Comparison of ENCODE assay signal across 8 cellular contexts in genomic region chr3:99637381-99638111, GRCh38. TPM values are rescaled to one million over a fixed set of nuclear protein-coding genes. Genes with fewer than 3 reads are reported as not detected.
DNase-seq lines count a peak whose midpoint lies in the region; ATAC-seq and TF ChIP-seq lines count a peak whose summit lies in the region.

No MANE protein-coding gene starts in this region.

- CTCF ChIA-PET in AG04450 (lab: Charles Lee) (interaction anchor here (0.6 to 3.5 kb wide), 12 partner anchors 8 to 688 kb away, joined by 3 to 13 read pairs (median 4); no protein-coding TSS in a partner anchor), IMR-90 (lab: Yijun Ruan, JAX) (interaction anchor here (0.6 to 1.6 kb wide), 7 partner anchors 51 to 655 kb away, joined by 3 to 4 read pairs (median 4); no protein-coding TSS in a partner anchor)

- H3K4me3 ChIP-seq in AG04450 (ENCODE audit: low read depth, low read length), result peak overlapping the region; percentile 89
- H3K4me3 ChIP-seq in IMR-90 (ENCODE audit: insufficient read depth, low read depth, low read length), result peak overlapping the region; percentile 62
- peak overlapping the region; percentile 16 to 36 for H3K4me3 ChIP-seq in duodenal mucosa (ENCODE audit: low read depth in 1 of 2, low read length in 2 of 2)
- peak overlapping the region; percentile 46 for H3K4me3 ChIP-seq in mesendoderm (ENCODE audit: low read length)
- H3K4me3 ChIP-seq in aorta (ENCODE audit: low read length in 2 of 2), result peak overlapping the region; percentile 87 to 91

- H3K18ac ChIP-seq in IMR-90 (ENCODE audit: low read depth, low read length) (peak overlapping the region; percentile 95), mesendoderm (ENCODE audit: low read length) (no peak overlapping the region)

- peaks cover 15 to 35% of the 10 kb centered on the region in 2 experiments for H3K79me1 ChIP-seq in IMR-90 (ENCODE audit: low read depth in 1 of 2, low read length in 2 of 2)
- H3K79me1 ChIP-seq in mesendoderm (ENCODE audit: low read length), result no peaks in the 10 kb centered on the region

- H2AFZ ChIP-seq in IMR-90 (replicated peaks; ENCODE audit: low read length, poor library complexity), result peak overlapping the region; percentile 79

- peak overlapping the region; percentile 91 for H3K9ac ChIP-seq in IMR-90 (ENCODE audit: low read depth, low read length)
- H3K9ac ChIP-seq in duodenal mucosa (ENCODE audit: low read depth in 1 of 2, low read length in 2 of 2), result no peak overlapping the region
- peak overlapping the region; percentile 23 for H3K9ac ChIP-seq in mesendoderm (ENCODE audit: low read length)

- H3K14ac ChIP-seq in IMR-90 (replicated peaks; ENCODE audit: low read depth, low read length), result peak overlapping the region; percentile 99

- H3K4ac ChIP-seq in IMR-90 (ENCODE audit: low read depth, low read length) (peak overlapping the region; percentile 98), mesendoderm (ENCODE audit: low read depth, low read length) (no peak overlapping the region)

- H4K91ac ChIP-seq in IMR-90 (ENCODE audit: insufficient read depth, low read depth, low read length), result peak overlapping the region; percentile 88

- in situ Hi-C loops in IMR-90 (cut with MboI; ENCODE audit: low sequenced_read_pairs), result no loop called here
- in situ Hi-C loops in G401 (cut with HindIII; ENCODE audit: low sequenced_read_pairs), result no loop called here

- DNase-seq in AG04450 (ENCODE audit: low read depth, low spot score) (peak; percentile 67), IMR-90 (peak; percentile 90), mesendoderm (peak; percentile 56), aorta (peak in 1 of 2 donors; percentile 79), GF-D8 (lab: John Stamatoyannopoulos, UW) (no peak), G401 (ENCODE audit: low spot score) (no peak)
- DNase-seq in stimulated activated CD4-positive, alpha-beta T cell treated with anti-CD3 and anti-CD28 coated beads, Interleukin-1b, Interleukin-23, amount 100 ng/mL, for 48 hours, result no peak

- POLR2A ChIA-PET in AG04450 (lab: Yijun Ruan, JAX), result interaction anchor here (0.6 to 2.9 kb wide), 13 partner anchors 9 to 264 kb away, joined by 3 to 9 read pairs (median 5); no protein-coding TSS in a partner anchor
- POLR2A ChIA-PET in IMR-90 (lab: Charles Lee; ENCODE audit: unreplicated experiment), result interaction anchor here (0.5 to 1.4 kb wide), 8 partner anchors 10 to 1876 kb away, joined by 3 to 6 read pairs (median 3); partner anchors contain the start of gene TBC1D23

- dilution Hi-C loops in IMR-90 (cut with HindIII; ENCODE audit: low sequenced_read_pairs, unreplicated experiment), result no loop called here

- peak overlapping the region; percentile 99 for H3K23ac ChIP-seq in IMR-90 (ENCODE audit: low read depth, low read length)
- no peak overlapping the region for H3K23ac ChIP-seq in mesendoderm (ENCODE audit: low read length)

- H3K9me1 ChIP-seq in IMR-90 (ENCODE audit: insufficient read depth, low read length), result peaks cover 3% of the 10 kb centered on the region

- peak overlapping the region; percentile 98 for H2BK5ac ChIP-seq in IMR-90 (ENCODE audit: low read depth, low read length, poor library complexity, severe bottlenecking)
- H2BK5ac ChIP-seq in mesendoderm (ENCODE audit: low read length), result no peak overlapping the region

- no peaks in the 10 kb centered on the region for H3K27me3 ChIP-seq in AG04450 (ENCODE audit: control insufficient read depth, insufficient read depth, low read length)
- no peaks in the 10 kb centered on the region for H3K27me3 ChIP-seq in IMR-90 (ENCODE audit: control insufficient read depth, insufficient read depth, low read length)
- peaks cover 12 to 33% of the 10 kb centered on the region in 2 donors for H3K27me3 ChIP-seq in duodenal mucosa (ENCODE audit: control insufficient read depth in 1 of 2, insufficient read depth in 2 of 2, low read length in 2 of 2)
- no peaks in the 10 kb centered on the region for H3K27me3 ChIP-seq in mesendoderm (ENCODE audit: insufficient read depth, low read length, poor library complexity)
- no peaks in the 10 kb centered on the region for H3K27me3 ChIP-seq in aorta (ENCODE audit: control insufficient read depth in 1 of 2, insufficient read depth in 2 of 2, low read length in 1 of 2)

- no TSS peak for BruUV-seq in IMR-90 (replicated peaks; lab: Mats Ljungman, UMichigan)

- peak overlapping the region; percentile 29 for H4K5ac ChIP-seq in IMR-90 (ENCODE audit: low read depth, low read length)
- no peak overlapping the region for H4K5ac ChIP-seq in mesendoderm (ENCODE audit: low read length)

- peak overlapping the region; percentile 93 for H2BK15ac ChIP-seq in IMR-90 (ENCODE audit: low read depth, low read length)
- no peak overlapping the region for H2BK15ac ChIP-seq in mesendoderm (replicated peaks; ENCODE audit: low read depth)

- H4K8ac ChIP-seq in IMR-90 (ENCODE audit: low read depth in 2 of 2, low read length in 2 of 2), result peak overlapping the region; percentile 92 to 97
- no peak overlapping the region for H4K8ac ChIP-seq in mesendoderm (ENCODE audit: low read depth, low read length)

- no peaks in the 10 kb centered on the region for H3K36me3 ChIP-seq in IMR-90 (ENCODE audit: control insufficient read depth, insufficient read depth, low read length)
- H3K36me3 ChIP-seq in duodenal mucosa (ENCODE audit: control insufficient read depth in 1 of 2, insufficient read depth in 2 of 2, low read length in 2 of 2), result no peaks in the 10 kb centered on the region
- H3K36me3 ChIP-seq in mesendoderm (ENCODE audit: control insufficient read depth, insufficient read depth, low read length), result no peaks in the 10 kb centered on the region
- peaks cover 0 to 2% of the 10 kb centered on the region in 2 donors for H3K36me3 ChIP-seq in aorta (ENCODE audit: control insufficient read depth in 1 of 2, insufficient read depth in 2 of 2, low read length in 1 of 2)

- no peak for TF ChIP-seq RAD21 in IMR-90 (IDR thresholded peaks at IDR 0.05; ENCODE audit: low read length)

- H3K56ac ChIP-seq in IMR-90 (ENCODE audit: extremely low read depth, insufficient read depth, low read length) (peak overlapping the region; percentile 99), mesendoderm (ENCODE audit: low read length) (peak overlapping the region; percentile 56)

- 0% methylated on average over 1 of the region's 22 CpGs; no CpG with 5 or more reads in 1 of the 2 experiments for WGBS in IMR-90 (ENCODE audit: extremely low coverage in 2 of 2, insufficient read length in 1 of 2), 2 experiments
- no CpG with 5 or more reads among the region's 22 CpGs for WGBS in mesendoderm (ENCODE audit: extremely low coverage, insufficient coverage, low lambda C conversion rate)
- WGBS in aorta, 2 donors, result 0 to 1% methylated on average over 22 of the region's 22 CpGs

- H3K9me3 ChIP-seq in AG04450 (ENCODE audit: control insufficient read depth, insufficient read depth, low read length) (no peaks in the 10 kb centered on the region; the same call in 1 of the 2 replicates), IMR-90 (ENCODE audit: control insufficient read depth, insufficient read depth, low read length) (no peaks in the 10 kb centered on the region), duodenal mucosa (ENCODE audit: control insufficient read depth in 1 of 2, low read length in 2 of 2) (no peaks in the 10 kb centered on the region), aorta (ENCODE audit: control insufficient read depth, low read length) (no peaks in the 10 kb centered on the region)

- TF ChIP-seq POLR2A in IMR-90 (IDR thresholded peaks at IDR 0.05; ENCODE audit: low read depth, low read length), result peak; percentile 69

- TF ChIP-seq CTCF in AG04450 (IDR thresholded peaks at IDR 0.05; ENCODE audit: low read depth, low read length), result no peak
- TF ChIP-seq CTCF in IMR-90 (conservative IDR thresholded peaks at IDR 0.05; ENCODE audit: low read depth, low read length), result no peak

- H4K20me1 ChIP-seq in IMR-90 (ENCODE audit: insufficient read depth, low read length), result peaks cover 4% of the 10 kb centered on the region; the same call in 1 of the 2 replicates

- ATAC-seq in IMR-90 (ENCODE audit: low read depth) (peak; percentile 63), aorta (ENCODE audit: low FRiP score) (peak; percentile 45)

- H2AK5ac ChIP-seq in IMR-90 (ENCODE audit: low read depth, low read length), result peak overlapping the region; percentile 77
- H2AK5ac ChIP-seq in mesendoderm (ENCODE audit: low read length), result no peak overlapping the region

- H3K79me2 ChIP-seq in mesendoderm (ENCODE audit: control insufficient read depth, insufficient read depth, low read length), result no peaks in the 10 kb centered on the region

- peak overlapping the region; percentile 96 for H3K27ac ChIP-seq in AG04450 (ENCODE audit: low read depth, low read length)
- H3K27ac ChIP-seq in IMR-90 (ENCODE audit: insufficient read depth, low read length), result peak overlapping the region; percentile 97
- no peak overlapping the region for H3K27ac ChIP-seq in duodenal mucosa (ENCODE audit: low read depth, low read length)
- peak overlapping the region; percentile 47 for H3K27ac ChIP-seq in mesendoderm (ENCODE audit: low read depth, low read length)
- peak overlapping the region; percentile 64 to 89 for H3K27ac ChIP-seq in aorta (ENCODE audit: low read depth in 1 of 2, low read length in 2 of 2)

- H2BK120ac ChIP-seq in IMR-90 (ENCODE audit: low read depth, low read length) (peak overlapping the region; percentile 96), mesendoderm (ENCODE audit: low read depth, low read length) (no peak overlapping the region)

- peak overlapping the region; percentile 94 for H2AK9ac ChIP-seq in IMR-90 (replicated peaks; ENCODE audit: low read depth, low read length, poor library complexity)

- H2BK20ac ChIP-seq in IMR-90 (ENCODE audit: low read depth, low read length), result peak overlapping the region; percentile 95

- peaks cover 7% of the 10 kb centered on the region; the same call in 1 of the 2 replicates for H3K4me1 ChIP-seq in IMR-90 (ENCODE audit: control insufficient read depth, insufficient read depth, low read length)
- peaks cover 0 to 3% of the 10 kb centered on the region in 2 donors for H3K4me1 ChIP-seq in duodenal mucosa (ENCODE audit: control insufficient read depth in 1 of 2, insufficient read depth in 2 of 2, low read length in 2 of 2)
- H3K4me1 ChIP-seq in mesendoderm (ENCODE audit: control insufficient read depth, low read depth, low read length), result no peaks in the 10 kb centered on the region
- H3K4me1 ChIP-seq in aorta (ENCODE audit: control insufficient read depth in 1 of 2, insufficient read depth in 2 of 2, low read length in 2 of 2), result peaks cover 3 to 9% of the 10 kb centered on the region in 2 donors

- peak overlapping the region; percentile 98 for H3K4me2 ChIP-seq in IMR-90 (ENCODE audit: low read depth, low read length)
- H3K4me2 ChIP-seq in mesendoderm (ENCODE audit: low read length), result peak overlapping the region; percentile 91

- intact Hi-C loops in IMR-90 (cut with micrococcal nuclease) (loop anchor here (2.0 to 5.0 kb wide), 6 partner anchors 103 to 525 kb away; no protein-coding TSS in a partner anchor), aorta (cut with DNase I) (loop anchor here (5.0 to 10.0 kb wide), 9 partner anchors 50 to 733 kb away; partner anchors contain the start of gene DCBLD2 (in 1 of the 2))

RNA-seq across cellular contexts. Expression of gene COL8A1, which starts 0.8 kb away (rescaled TPM):
- polyA plus RNA-seq in AG04450 (2011; rRNA removed) (101 and 147 TPM in 2 replicates), IMR-90 (2012; rRNA removed) (133 and 151 TPM in 2 replicates), aorta (100 to 1,000 TPM; 208 to 277 TPM)
- 139 and 180 TPM in 2 replicates for polyA minus RNA-seq in AG04450 (2011; rRNA and poly(A)+ RNA removed)
- total RNA-seq in IMR-90 (2012; rRNA removed) (109 and 119 TPM in 2 replicates), aorta (100 to 1,000 TPM; 264 to 514 TPM)
- polyA plus RNA-seq in IMR-90 (2012; cell fraction: cytosol; rRNA removed), result 59.3 and 60.5 TPM in 2 replicates
- 44.8 and 87.0 TPM in 2 replicates for polyA plus RNA-seq in IMR-90 (2012; cell fraction: nucleus; rRNA removed; ENCODE audit: low replicate concordance)
- polyA plus RNA-seq in mesendoderm (2013, experiment 1 of 2), result 0.20 TPM
- 0.24 TPM for polyA plus RNA-seq in mesendoderm (2013, experiment 2 of 2)
- not detected in 2 replicates for total RNA-seq in G401 (2014; rRNA removed; shearing (Covaris generic))

Comparison
In these comparisons a context has a peak if more than half of its experiments do, and no peak if none do; other contexts are left out.
1. DNase-seq: peak in AG04450 (single experiment), IMR-90 (single experiment) and mesendoderm (single experiment); none in GF-D8 (single experiment), stimulated activated CD4-positive, alpha-beta T cell treated with anti-CD3 and anti-CD28 coated beads, Interleukin-1b, Interleukin-23, amount 100 ng/mL, for 48 hours (single experiment) and G401 (single experiment).
2. H3K4me3 ChIP-seq: peak in every context shown above with its lines; median percentile 89 in AG04450; 89 in aorta; 62 in IMR-90; 46 in mesendoderm; 26 in duodenal mucosa.
3. H3K9ac ChIP-seq: peak in IMR-90 (single experiment) and mesendoderm (single experiment); none in duodenal mucosa (0 of 2).
4. RNA of gene COL8A1, which starts 0.8 kb away (total RNA-seq): 264 to 514 TPM in aorta and 109 to 119 TPM in IMR-90; not detected in G401; every median in the first group is over 100 times any median in the second.